ENCODE assay signal across 1 cellular context in the genomic region with DNA sequence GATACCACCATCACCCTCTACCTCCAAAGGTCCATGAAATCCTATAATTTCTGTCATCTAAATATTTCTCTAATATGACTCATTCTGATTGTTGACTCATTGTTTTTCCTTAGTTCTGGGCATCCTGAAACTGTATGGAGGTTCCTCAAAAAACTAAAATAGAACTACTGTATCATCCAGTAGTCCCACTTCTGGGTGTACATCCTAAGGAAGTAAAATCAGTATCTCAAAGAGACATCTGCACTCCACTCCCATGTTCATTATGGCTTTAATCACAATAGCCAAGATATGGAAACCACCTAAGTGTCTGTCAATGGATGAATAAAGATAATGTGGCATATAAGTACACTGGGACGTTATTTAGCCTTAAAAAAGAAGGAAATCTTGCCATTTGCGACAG.
TF ChIP-seq lines count a peak whose summit lies in the region.

No MANE protein-coding gene starts in this region.

TF ChIP-seq in WTC11, 78 proteins besides CTCF, POLR2A, EP300 and RAD21 (continued from another document):
- TF ChIP-seq, protein P1, sequence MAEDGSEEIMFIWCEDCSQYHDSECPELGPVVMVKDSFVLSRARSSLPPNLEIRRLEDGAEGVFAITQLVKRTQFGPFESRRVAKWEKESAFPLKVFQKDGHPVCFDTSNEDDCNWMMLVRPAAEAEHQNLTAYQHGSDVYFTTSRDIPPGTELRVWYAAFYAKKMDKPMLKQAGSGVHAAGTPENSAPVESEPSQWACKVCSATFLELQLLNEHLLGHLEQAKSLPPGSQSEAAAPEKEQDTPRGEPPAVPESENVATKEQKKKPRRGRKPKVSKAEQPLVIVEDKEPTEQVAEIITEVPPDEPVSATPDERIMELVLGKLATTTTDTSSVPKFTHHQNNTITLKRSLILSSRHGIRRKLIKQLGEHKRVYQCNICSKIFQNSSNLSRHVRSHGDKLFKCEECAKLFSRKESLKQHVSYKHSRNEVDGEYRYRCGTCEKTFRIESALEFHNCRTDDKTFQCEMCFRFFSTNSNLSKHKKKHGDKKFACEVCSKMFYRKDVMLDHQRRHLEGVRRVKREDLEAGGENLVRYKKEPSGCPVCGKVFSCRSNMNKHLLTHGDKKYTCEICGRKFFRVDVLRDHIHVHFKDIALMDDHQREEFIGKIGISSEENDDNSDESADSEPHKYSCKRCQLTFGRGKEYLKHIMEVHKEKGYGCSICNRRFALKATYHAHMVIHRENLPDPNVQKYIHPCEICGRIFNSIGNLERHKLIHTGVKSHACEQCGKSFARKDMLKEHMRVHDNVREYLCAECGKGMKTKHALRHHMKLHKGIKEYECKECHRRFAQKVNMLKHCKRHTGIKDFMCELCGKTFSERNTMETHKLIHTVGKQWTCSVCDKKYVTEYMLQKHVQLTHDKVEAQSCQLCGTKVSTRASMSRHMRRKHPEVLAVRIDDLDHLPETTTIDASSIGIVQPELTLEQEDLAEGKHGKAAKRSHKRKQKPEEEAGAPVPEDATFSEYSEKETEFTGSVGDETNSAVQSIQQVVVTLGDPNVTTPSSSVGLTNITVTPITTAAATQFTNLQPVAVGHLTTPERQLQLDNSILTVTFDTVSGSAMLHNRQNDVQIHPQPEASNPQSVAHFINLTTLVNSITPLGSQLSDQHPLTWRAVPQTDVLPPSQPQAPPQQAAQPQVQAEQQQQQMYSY (CRISPR knock-in tag; IDR thresholded peaks at IDR 0.05) = no peak
- TF ChIP-seq PRRX2 (CRISPR knock-in tag; IDR thresholded peaks at IDR 0.05) (no peak), ZNF138 (CRISPR knock-in tag; conservative IDR thresholded peaks at IDR 0.05) (no peak), KAT7 (CRISPR knock-in tag; IDR thresholded peaks at IDR 0.05; ENCODE audit: borderline replicate concordance) (no peak), TCF7 (CRISPR knock-in tag; IDR thresholded peaks at IDR 0.05; ENCODE audit: low read depth) (no peak), ESRRA (CRISPR knock-in tag; IDR thresholded peaks at IDR 0.05; ENCODE audit: borderline replicate concordance) (no peak), NFYB (CRISPR knock-in tag; conservative IDR thresholded peaks at IDR 0.05; ENCODE audit: low read depth) (no peak), ZNF416 (CRISPR knock-in tag; IDR thresholded peaks at IDR 0.05) (no peak), ETV6 (CRISPR knock-in tag; IDR thresholded peaks at IDR 0.05) (no peak)
- TF ChIP-seq, protein P2, sequence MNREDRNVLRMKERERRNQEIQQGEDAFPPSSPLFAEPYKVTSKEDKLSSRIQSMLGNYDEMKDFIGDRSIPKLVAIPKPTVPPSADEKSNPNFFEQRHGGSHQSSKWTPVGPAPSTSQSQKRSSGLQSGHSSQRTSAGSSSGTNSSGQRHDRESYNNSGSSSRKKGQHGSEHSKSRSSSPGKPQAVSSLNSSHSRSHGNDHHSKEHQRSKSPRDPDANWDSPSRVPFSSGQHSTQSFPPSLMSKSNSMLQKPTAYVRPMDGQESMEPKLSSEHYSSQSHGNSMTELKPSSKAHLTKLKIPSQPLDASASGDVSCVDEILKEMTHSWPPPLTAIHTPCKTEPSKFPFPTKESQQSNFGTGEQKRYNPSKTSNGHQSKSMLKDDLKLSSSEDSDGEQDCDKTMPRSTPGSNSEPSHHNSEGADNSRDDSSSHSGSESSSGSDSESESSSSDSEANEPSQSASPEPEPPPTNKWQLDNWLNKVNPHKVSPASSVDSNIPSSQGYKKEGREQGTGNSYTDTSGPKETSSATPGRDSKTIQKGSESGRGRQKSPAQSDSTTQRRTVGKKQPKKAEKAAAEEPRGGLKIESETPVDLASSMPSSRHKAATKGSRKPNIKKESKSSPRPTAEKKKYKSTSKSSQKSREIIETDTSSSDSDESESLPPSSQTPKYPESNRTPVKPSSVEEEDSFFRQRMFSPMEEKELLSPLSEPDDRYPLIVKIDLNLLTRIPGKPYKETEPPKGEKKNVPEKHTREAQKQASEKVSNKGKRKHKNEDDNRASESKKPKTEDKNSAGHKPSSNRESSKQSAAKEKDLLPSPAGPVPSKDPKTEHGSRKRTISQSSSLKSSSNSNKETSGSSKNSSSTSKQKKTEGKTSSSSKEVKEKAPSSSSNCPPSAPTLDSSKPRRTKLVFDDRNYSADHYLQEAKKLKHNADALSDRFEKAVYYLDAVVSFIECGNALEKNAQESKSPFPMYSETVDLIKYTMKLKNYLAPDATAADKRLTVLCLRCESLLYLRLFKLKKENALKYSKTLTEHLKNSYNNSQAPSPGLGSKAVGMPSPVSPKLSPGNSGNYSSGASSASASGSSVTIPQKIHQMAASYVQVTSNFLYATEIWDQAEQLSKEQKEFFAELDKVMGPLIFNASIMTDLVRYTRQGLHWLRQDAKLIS (CRISPR knock-in tag; IDR thresholded peaks at IDR 0.05; ENCODE audit: borderline replicate concordance) = no peak
- TF ChIP-seq, protein P3, sequence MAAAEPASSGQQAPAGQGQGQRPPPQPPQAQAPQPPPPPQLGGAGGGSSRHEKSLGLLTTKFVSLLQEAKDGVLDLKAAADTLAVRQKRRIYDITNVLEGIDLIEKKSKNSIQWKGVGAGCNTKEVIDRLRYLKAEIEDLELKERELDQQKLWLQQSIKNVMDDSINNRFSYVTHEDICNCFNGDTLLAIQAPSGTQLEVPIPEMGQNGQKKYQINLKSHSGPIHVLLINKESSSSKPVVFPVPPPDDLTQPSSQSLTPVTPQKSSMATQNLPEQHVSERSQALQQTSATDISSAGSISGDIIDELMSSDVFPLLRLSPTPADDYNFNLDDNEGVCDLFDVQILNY (CRISPR knock-in tag; IDR thresholded peaks at IDR 0.05) = no peak
- TF ChIP-seq, protein P4, sequence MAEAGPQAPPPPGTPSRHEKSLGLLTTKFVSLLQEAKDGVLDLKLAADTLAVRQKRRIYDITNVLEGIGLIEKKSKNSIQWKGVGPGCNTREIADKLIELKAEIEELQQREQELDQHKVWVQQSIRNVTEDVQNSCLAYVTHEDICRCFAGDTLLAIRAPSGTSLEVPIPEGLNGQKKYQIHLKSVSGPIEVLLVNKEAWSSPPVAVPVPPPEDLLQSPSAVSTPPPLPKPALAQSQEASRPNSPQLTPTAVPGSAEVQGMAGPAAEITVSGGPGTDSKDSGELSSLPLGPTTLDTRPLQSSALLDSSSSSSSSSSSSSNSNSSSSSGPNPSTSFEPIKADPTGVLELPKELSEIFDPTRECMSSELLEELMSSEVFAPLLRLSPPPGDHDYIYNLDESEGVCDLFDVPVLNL (CRISPR knock-in tag; IDR thresholded peaks at IDR 0.05; ENCODE audit: borderline replicate concordance, low read depth) = no peak
- TF ChIP-seq, protein P5, sequence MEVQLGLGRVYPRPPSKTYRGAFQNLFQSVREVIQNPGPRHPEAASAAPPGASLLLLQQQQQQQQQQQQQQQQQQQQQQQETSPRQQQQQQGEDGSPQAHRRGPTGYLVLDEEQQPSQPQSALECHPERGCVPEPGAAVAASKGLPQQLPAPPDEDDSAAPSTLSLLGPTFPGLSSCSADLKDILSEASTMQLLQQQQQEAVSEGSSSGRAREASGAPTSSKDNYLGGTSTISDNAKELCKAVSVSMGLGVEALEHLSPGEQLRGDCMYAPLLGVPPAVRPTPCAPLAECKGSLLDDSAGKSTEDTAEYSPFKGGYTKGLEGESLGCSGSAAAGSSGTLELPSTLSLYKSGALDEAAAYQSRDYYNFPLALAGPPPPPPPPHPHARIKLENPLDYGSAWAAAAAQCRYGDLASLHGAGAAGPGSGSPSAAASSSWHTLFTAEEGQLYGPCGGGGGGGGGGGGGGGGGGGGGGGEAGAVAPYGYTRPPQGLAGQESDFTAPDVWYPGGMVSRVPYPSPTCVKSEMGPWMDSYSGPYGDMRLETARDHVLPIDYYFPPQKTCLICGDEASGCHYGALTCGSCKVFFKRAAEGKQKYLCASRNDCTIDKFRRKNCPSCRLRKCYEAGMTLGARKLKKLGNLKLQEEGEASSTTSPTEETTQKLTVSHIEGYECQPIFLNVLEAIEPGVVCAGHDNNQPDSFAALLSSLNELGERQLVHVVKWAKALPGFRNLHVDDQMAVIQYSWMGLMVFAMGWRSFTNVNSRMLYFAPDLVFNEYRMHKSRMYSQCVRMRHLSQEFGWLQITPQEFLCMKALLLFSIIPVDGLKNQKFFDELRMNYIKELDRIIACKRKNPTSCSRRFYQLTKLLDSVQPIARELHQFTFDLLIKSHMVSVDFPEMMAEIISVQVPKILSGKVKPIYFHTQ (CRISPR knock-in tag; IDR thresholded peaks at IDR 0.05) = no peak
